8 cellular contexts compared by ENCODE assay signal in genomic region chr1:32650157-32650751, GRCh38. TPM values are rescaled to one million over a fixed set of nuclear protein-coding genes. Genes with fewer than 3 reads are reported as not detected.
DNase-seq lines count a peak whose midpoint lies in the region; ATAC-seq, FAIRE-seq and TF ChIP-seq lines count a peak whose summit lies in the region.

ZBTB8OS (minus strand) TSS chr1:32650550; CDS start chr1:32650529, 21 bp downstream.

- H3K36me3 ChIP-seq in kidney (ENCODE audit: control insufficient read depth in 1 of 2, insufficient read depth in 2 of 2, low read length in 2 of 2) = peaks cover 4 to 16% of the 10 kb centered on the region in 2 donors

- peak within 1 kb of the TSS; percentile 87 to 100 for H3K9ac ChIP-seq in kidney (ENCODE audit: low read length in 2 of 2)

- peak; percentile 70 for ATAC-seq in GM19023 (IDR thresholded peaks at IDR 0.05; ENCODE audit: unreplicated experiment)
- ATAC-seq in HG03342 (IDR thresholded peaks at IDR 0.05; ENCODE audit: unreplicated experiment) = peak; percentile 54

- H3K4me3 ChIP-seq in kidney (ENCODE audit: low read length in 2 of 2) = peak within 1 kb of the TSS; percentile 96 to 99

- no peaks in the 10 kb centered on the region for H3K9me3 ChIP-seq in kidney (ENCODE audit: control insufficient read depth in 1 of 2, low read length in 2 of 2)

- peaks cover 44% of the 10 kb centered on the region for H3K4me1 Mint-ChIP-seq in chondrocyte (ENCODE audit: low read depth)

- peak; percentile 15 for FAIRE-seq in kidney (lab: Jason Lieb, UNC)

- DNase-seq in AG08396 (ENCODE audit: low spot score) (peak; percentile 92), NCI-H460 (ENCODE audit: extremely low read depth, low read depth) (peak; percentile 84), chondrocyte (ENCODE audit: low spot score) (peak; percentile 93), kidney (peak; percentile 95)
- DNase-seq in activated CD4-positive, CD25-positive, alpha-beta regulatory T cell treated with anti-CD3 and anti-CD28 coated beads, Interleukin-2, amount 50 U/mL, for 72 hours = peak; percentile 82
- DNase-seq in stimulated activated CD4-positive, alpha-beta T cell treated with anti-CD3 and anti-CD28 coated beads, Interleukin-15, amount 100 ng/mL, for 24 hours = peak; percentile 91

- no peaks in the 10 kb centered on the region for H3K27me3 Mint-ChIP-seq in chondrocyte (ENCODE audit: low read depth)

- peaks cover 4% of the 10 kb centered on the region for H3K36me3 Mint-ChIP-seq in chondrocyte (ENCODE audit: low read depth)

- H3K27ac Mint-ChIP-seq in chondrocyte (ENCODE audit: unreplicated experiment) = peak within 1 kb of the TSS; percentile 99

- H3K27ac ChIP-seq in kidney (ENCODE audit: low read depth in 2 of 2, low read length in 2 of 2) = peak within 1 kb of the TSS; percentile 99 to 100

- no peaks in the 10 kb centered on the region for H3K9me3 Mint-ChIP-seq in chondrocyte (ENCODE audit: low read depth)

- TF ChIP-seq CTCF in chondrocyte (IDR thresholded peaks at IDR 0.05) = no peak
- no peak for TF ChIP-seq CTCF in kidney (IDR thresholded peaks at IDR 0.05; ENCODE audit: borderline replicate concordance, extremely low read depth, insufficient read depth)

- intact Hi-C loops in kidney (cut with DNase I) = no loop called here

- H3K4me1 ChIP-seq in kidney (ENCODE audit: control insufficient read depth in 1 of 2, insufficient read depth in 1 of 2, low read depth in 1 of 2, low read length in 2 of 2) = peaks cover 2 to 6% of the 10 kb centered on the region in 2 donors

- peak within 1 kb of the TSS; percentile 92 for H3K4me3 Mint-ChIP-seq in chondrocyte (ENCODE audit: unreplicated experiment)

RNA-seq across cellular contexts. Expression of gene ZBTB8OS, which starts in this region (rescaled TPM):
- total RNA-seq in NCI-H460 (2014; rRNA removed; shearing (Covaris generic)) = 66.8 and 69.6 TPM in 2 replicates
- polyA plus RNA-seq in NCI-H460 (2014; cell fraction: nucleus; rRNA removed) = 38.9 and 52.6 TPM in 2 replicates
- total RNA-seq in chondrocyte (30.0 to 41.1 TPM (median 36.7 TPM) in 3 replicates), kidney (39.0 TPM)
- polyA plus RNA-seq in kidney (ENCODE audit: insufficient read depth, low read depth, low replicate concordance) = 62.3 TPM

Comparison
In these comparisons a context has a peak if more than half of its experiments do, and no peak if none do; other contexts are left out.
1. Peak in every context shown above with its lines: DNase-seq, ATAC-seq, H3K4me3 ChIP-seq and H3K27ac ChIP-seq.